Comparison of ENCODE assay signal across 9 cellular contexts in genomic region chr19:10602330-10603083, GRCh38. TPM values are rescaled to one million over a fixed set of nuclear protein-coding genes. Genes with fewer than 3 reads are reported as not detected.
A peak's percentile ranks its signal among the peaks of the same experiment; 100 is the strongest.
DNase-seq lines count a peak whose midpoint lies in the region; ATAC-seq, FAIRE-seq and TF ChIP-seq lines count a peak whose summit lies in the region.
"Had no signal": no experiment of that assay in that cellular context is flagged by ENCODE, and none has a peak within 500 bp of the region (broad histone marks: within the 10 kb centered on the region; RNA-seq: fewer than 3 reads in every experiment).

No MANE protein-coding gene starts in this region.

- WGBS in IMR-90 (ENCODE audit: extremely low coverage in 2 of 2, insufficient read length in 1 of 2), 2 experiments = 0% methylated on average over 21 of the region's 76 CpGs; no CpG with 5 or more reads in 1 of the 2 experiments

- peak overlapping the region; percentile 55 for H2AK5ac ChIP-seq in IMR-90 (ENCODE audit: low read depth, low read length)

- H3K4me3 Mint-ChIP-seq in CD4-positive, alpha-beta T cell = peak overlapping the region; percentile 100

- in situ Hi-C loops in IMR-90 (cut with MboI; ENCODE audit: low sequenced_read_pairs) = no loop called here

- H2BK15ac ChIP-seq in IMR-90 (ENCODE audit: low read depth, low read length) = 0 out of 3 replicates have a peak overlapping the region, but pooled peaks have one; percentile 23

- H2AFZ ChIP-seq in IMR-90 (replicated peaks; ENCODE audit: low read length, poor library complexity) (peak overlapping the region; percentile 99), neuron (ENCODE audit: low read depth, low read length) (peak overlapping the region; percentile 75)

- ATAC-seq in CD4-positive, alpha-beta T cell (ENCODE audit: poor library complexity) = peak; percentile 79
- peak; percentile 62 for ATAC-seq in GM19397 (IDR thresholded peaks at IDR 0.05; ENCODE audit: unreplicated experiment)
- peak; percentile 100 for ATAC-seq in IMR-90 (ENCODE audit: low read depth)

- DNase-seq in CD4-positive, alpha-beta T cell = peak; percentile 79 to 92 (median 88)
- peak; percentile 48 for DNase-seq in IMR-90
- peak; percentile 4 for DNase-seq in SHP77 treated with DMSO at 0.1 percent for 48 hours (lab: John Stamatoyannopoulos, UW)
- DNase-seq in activated gamma-delta T cell treated with anti-CD3 and anti-CD28 coated beads, Interleukin-2, amount 50 U/mL, for 16 hours (ENCODE audit: low read depth) = peak; percentile 82
- peak; percentile 97 to 99 for DNase-seq in frontal cortex (ENCODE audit: low spot score in 2 of 2)
- peak; percentile 63 for DNase-seq in stromal cell of bone marrow (ENCODE audit: low read depth)

- H3K4me1 ChIP-seq in IMR-90 (ENCODE audit: control insufficient read depth, insufficient read depth, low read length) = peaks cover 10% of the 10 kb centered on the region
- H3K4me1 ChIP-seq in neuron (ENCODE audit: insufficient read depth, low read length) = peaks cover 10% of the 10 kb centered on the region

- peak overlapping the region; percentile 97 for H3K23ac ChIP-seq in IMR-90 (ENCODE audit: low read depth, low read length)

- H3K27me3 Mint-ChIP-seq in CD4-positive, alpha-beta T cell = no peaks in the 10 kb centered on the region

- peak overlapping the region; percentile 20; the same call in 1 of the 2 replicates for H2BK20ac ChIP-seq in IMR-90 (ENCODE audit: low read depth, low read length)

- H3K36me3 ChIP-seq in IMR-90 (ENCODE audit: control insufficient read depth, insufficient read depth, low read length) = peaks cover 1% of the 10 kb centered on the region; the same call in 1 of the 2 replicates
- no peaks in the 10 kb centered on the region for H3K36me3 ChIP-seq in neuron (ENCODE audit: insufficient read depth, low read length)

- H3K9me3 ChIP-seq in CD4-positive, alpha-beta T cell (ENCODE audit: control insufficient read depth, low read length) = no peaks in the 10 kb centered on the region
- H3K9me3 ChIP-seq in IMR-90 (ENCODE audit: control insufficient read depth, insufficient read depth, low read length) = no peaks in the 10 kb centered on the region; the same call in 1 of the 2 replicates
- no peaks in the 10 kb centered on the region for H3K9me3 ChIP-seq in neuron (ENCODE audit: low read length)

- H2AK9ac ChIP-seq in IMR-90 (replicated peaks; ENCODE audit: low read depth, low read length, poor library complexity) = peak overlapping the region; percentile 98

- peak overlapping the region; percentile 95 for H3K27ac Mint-ChIP-seq in CD4-positive, alpha-beta T cell

- peak overlapping the region; percentile 72 to 94 for H4K8ac ChIP-seq in IMR-90 (ENCODE audit: low read depth in 2 of 2, low read length in 2 of 2)

- TF ChIP-seq RAD21 in IMR-90 (IDR thresholded peaks at IDR 0.05; ENCODE audit: low read length) = no peak

- peaks cover 13% of the 10 kb centered on the region for H3K36me3 Mint-ChIP-seq in CD4-positive, alpha-beta T cell (ENCODE audit: low read depth)

- peak overlapping the region; percentile 100 for H3K27ac ChIP-seq in CD4-positive, alpha-beta T cell (ENCODE audit: low read depth, low read length)
- peak overlapping the region; percentile 82 for H3K27ac ChIP-seq in IMR-90 (ENCODE audit: insufficient read depth, low read length)

- peaks cover 12 to 44% of the 10 kb centered on the region in 2 experiments; a peak in 3 of 4 replicates for H3K79me1 ChIP-seq in IMR-90 (ENCODE audit: low read depth in 1 of 2, low read length in 2 of 2)

- peaks cover 35% of the 10 kb centered on the region for H3K4me1 Mint-ChIP-seq in CD4-positive, alpha-beta T cell (ENCODE audit: low read depth)

- H4K20me1 ChIP-seq in IMR-90 (ENCODE audit: insufficient read depth, low read length) = peaks cover 10% of the 10 kb centered on the region

- CTCF ChIA-PET in CD4-positive, alpha-beta T cell (lab: Charles Lee) = interaction anchor here (0.6 to 5.4 kb wide), 3 partner anchors 21 to 42 kb away, joined by 3 to 27 read pairs (median 24); no protein-coding TSS in a partner anchor
- CTCF ChIA-PET in IMR-90 (lab: Yijun Ruan, JAX) = no interaction called here

- peak overlapping the region; percentile 78 for H3K4me2 ChIP-seq in IMR-90 (ENCODE audit: low read depth, low read length)

- peak overlapping the region; percentile 87 for H2BK5ac ChIP-seq in IMR-90 (ENCODE audit: low read depth, low read length, poor library complexity, severe bottlenecking)

- peak overlapping the region; percentile 84 for H3K9ac ChIP-seq in IMR-90 (ENCODE audit: low read depth, low read length)

- H3K4me3 ChIP-seq in IMR-90 (ENCODE audit: insufficient read depth, low read depth, low read length) (peak overlapping the region; percentile 90), neuron (ENCODE audit: low read length) (peak overlapping the region; percentile 93)

- peak overlapping the region; percentile 77 for H3K56ac ChIP-seq in IMR-90 (ENCODE audit: extremely low read depth, insufficient read depth, low read length)

- no peak for TF ChIP-seq CTCF in CD4-positive, alpha-beta T cell (IDR thresholded peaks at IDR 0.05)
- no peak for TF ChIP-seq CTCF in IMR-90 (conservative IDR thresholded peaks at IDR 0.05; ENCODE audit: low read depth, low read length)

- H3K9me3 Mint-ChIP-seq in CD4-positive, alpha-beta T cell = no peaks in the 10 kb centered on the region

- H3K18ac ChIP-seq in IMR-90 (ENCODE audit: low read depth, low read length) = peak overlapping the region; percentile 92

- no peaks in the 10 kb centered on the region for H3K27me3 ChIP-seq in CD4-positive, alpha-beta T cell (ENCODE audit: control insufficient read depth, insufficient read depth, low read length)
- H3K27me3 ChIP-seq in IMR-90 (ENCODE audit: control insufficient read depth, insufficient read depth, low read length) (peaks cover 6% of the 10 kb centered on the region; the same call in 1 of the 2 replicates), neuron (ENCODE audit: insufficient read depth, low read length) (no peaks in the 10 kb centered on the region)

- H3K9me1 ChIP-seq in IMR-90 (ENCODE audit: insufficient read depth, low read length) = peaks cover 15% of the 10 kb centered on the region

- peak overlapping the region; percentile 88 for H4K5ac ChIP-seq in IMR-90 (ENCODE audit: low read depth, low read length)

- dilution Hi-C loops in IMR-90 (cut with HindIII; ENCODE audit: low sequenced_read_pairs, unreplicated experiment) = no loop called here

- POLR2A ChIA-PET in CD4-positive, alpha-beta T cell (lab: Charles Lee) = interaction anchor here (0.7 to 5.0 kb wide), 22 partner anchors 8 to 234 kb away, joined by 3 to 82 read pairs (median 6); partner anchors contain the start of genes CDKN2D, DNM2, ILF3 and KRI1
- POLR2A ChIA-PET in IMR-90 (lab: Charles Lee; ENCODE audit: unreplicated experiment) = interaction anchor here (0.5 to 1.0 kb wide), 2 partner anchors 9 to 16 kb away, joined by 3 to 4 read pairs; no protein-coding TSS in a partner anchor

- no peak for FAIRE-seq in frontal cortex (lab: Jason Lieb, UNC)

- H4K91ac ChIP-seq in IMR-90 (ENCODE audit: insufficient read depth, low read depth, low read length) = peak overlapping the region; percentile 96

- peak overlapping the region; percentile 79 for H2BK120ac ChIP-seq in IMR-90 (ENCODE audit: low read depth, low read length)

- H3K14ac ChIP-seq in IMR-90 (replicated peaks; ENCODE audit: low read depth, low read length) = peak overlapping the region; percentile 99

- peak overlapping the region; percentile 99 for H3K4ac ChIP-seq in IMR-90 (ENCODE audit: low read depth, low read length)

- intact Hi-C loops in CD4-positive, alpha-beta T cell (cut with DNase I, micrococcal nuclease) = loop anchor here (1.0 to 5.0 kb wide), 3 partner anchors 21 to 50 kb away; partner anchors contain the start of gene ILF3 (in 1 of the 2)
- intact Hi-C loops in IMR-90 (cut with micrococcal nuclease) = no loop called here

- no TSS peak for BruUV-seq in IMR-90 (replicated peaks; lab: Mats Ljungman, UMichigan)

- TF ChIP-seq POLR2A in IMR-90 (IDR thresholded peaks at IDR 0.05; ENCODE audit: low read depth, low read length) = no peak; the same call in 1 of the 2 replicates

TF ChIP-seq in IMR-90, 13 proteins besides CTCF, POLR2A, EP300 and RAD21 (continues in another document):
- TF ChIP-seq SMC3 (IDR thresholded peaks at IDR 0.05; ENCODE audit: low read depth, low read length) (no peak), CHD1 (IDR thresholded peaks at IDR 0.05; ENCODE audit: low read depth, low read length) (0 out of 2 replicates have a peak, but pooled peaks have one; percentile 42)

RNA-seq across cellular contexts. Expression of gene AP1M2, which starts 15.4 kb away (rescaled TPM):
- total RNA-seq in CD4-positive, alpha-beta T cell = under 1 TPM in 1 of 2 experiments, not detected in 1; 0.77 TPM
- not detected in 2 replicates for total RNA-seq in IMR-90 (2012; rRNA removed)
- polyA plus RNA-seq in IMR-90 (2012; rRNA removed) = 0.17 and 0.37 TPM in 2 replicates
- 0.22 and 0.26 TPM in 2 replicates for polyA plus RNA-seq in IMR-90 (2012; cell fraction: cytosol; rRNA removed)
- 0.25 TPM in 1 of 2 replicates, not detected in the other for polyA plus RNA-seq in IMR-90 (2012; cell fraction: nucleus; rRNA removed; ENCODE audit: low replicate concordance)
- 0.41 TPM for total RNA-seq in frontal cortex
- total RNA-seq: activated CD8-positive, alpha-beta memory T cell treated with anti-CD3 and anti-CD28 coated beads for 36 hours had no signal

RNA-seq across cellular contexts. Expression of gene SLC44A2, which starts 22.8 kb away (rescaled TPM):
- 100 to 1,000 TPM; 151 to 168 TPM for total RNA-seq in CD4-positive, alpha-beta T cell
- total RNA-seq in IMR-90 (2012; rRNA removed) = 25.8 and 28.5 TPM in 2 replicates
- polyA plus RNA-seq in IMR-90 (2012; rRNA removed) = 62.1 and 62.9 TPM in 2 replicates
- 44.2 and 47.4 TPM in 2 replicates for polyA plus RNA-seq in IMR-90 (2012; cell fraction: cytosol; rRNA removed)
- polyA plus RNA-seq in IMR-90 (2012; cell fraction: nucleus; rRNA removed; ENCODE audit: low replicate concordance) = 90.2 and 94.3 TPM in 2 replicates
- total RNA-seq in frontal cortex = 18.8 TPM

RNA-seq across cellular contexts. Expression of gene CDKN2D, which starts 33.7 kb away (rescaled TPM):
- total RNA-seq in CD4-positive, alpha-beta T cell = 10 to 100 TPM; 83.3 to 84.0 TPM
- 3.6 and 3.9 TPM in 2 replicates for total RNA-seq in IMR-90 (2012; rRNA removed)
- 8.5 and 9.3 TPM in 2 replicates for polyA plus RNA-seq in IMR-90 (2012; rRNA removed)
- 3.6 and 11.0 TPM in 2 replicates for polyA plus RNA-seq in IMR-90 (2012; cell fraction: cytosol; rRNA removed)
- polyA plus RNA-seq in IMR-90 (2012; cell fraction: nucleus; rRNA removed; ENCODE audit: low replicate concordance) = 3.6 and 5.5 TPM in 2 replicates
- total RNA-seq in frontal cortex = 73.0 TPM

RNA-seq across cellular contexts. Expression of gene KRI1, which starts 36.7 kb away (rescaled TPM):
- total RNA-seq in CD4-positive, alpha-beta T cell = 10 to 100 TPM; 36.8 to 39.6 TPM
- total RNA-seq in IMR-90 (2012; rRNA removed) (5.7 and 7.8 TPM in 2 replicates), frontal cortex (2.0 TPM)
- 12.9 and 13.3 TPM in 2 replicates for polyA plus RNA-seq in IMR-90 (2012; rRNA removed)
- 7.1 and 11.1 TPM in 2 replicates for polyA plus RNA-seq in IMR-90 (2012; cell fraction: cytosol; rRNA removed)
- 50.6 and 58.6 TPM in 2 replicates for polyA plus RNA-seq in IMR-90 (2012; cell fraction: nucleus; rRNA removed; ENCODE audit: low replicate concordance)

RNA-seq across cellular contexts. Expression of gene ILF3, which starts 51.6 kb away (rescaled TPM):
- total RNA-seq in CD4-positive, alpha-beta T cell = 100 to 1,000 TPM; 464 to 491 TPM
- total RNA-seq in IMR-90 (2012; rRNA removed) (95.3 and 120 TPM in 2 replicates), frontal cortex (132 TPM)
- 155 and 166 TPM in 2 replicates for polyA plus RNA-seq in IMR-90 (2012; rRNA removed)
- polyA plus RNA-seq in IMR-90 (2012; cell fraction: cytosol; rRNA removed) = 86.0 and 97.7 TPM in 2 replicates
- 521 and 599 TPM in 2 replicates for polyA plus RNA-seq in IMR-90 (2012; cell fraction: nucleus; rRNA removed; ENCODE audit: low replicate concordance)

Comparison
In these comparisons a context has a peak if more than half of its experiments do, and no peak if none do; other contexts are left out.
1. Peak in every context shown above with its lines: DNase-seq, ATAC-seq, H3K4me3 ChIP-seq and H3K27ac ChIP-seq.
2. DNase-seq: peak in every context shown above with its lines; median percentile 98 in frontal cortex; 88 in CD4-positive, alpha-beta T cell; 82 in activated gamma-delta T cell treated with anti-CD3 and anti-CD28 coated beads, Interleukin-2, amount 50 U/mL, for 16 hours; 63 in stromal cell of bone marrow; 48 in IMR-90; 4 in SHP77 treated with DMSO at 0.1 percent for 48 hours.
3. RNA of gene CDKN2D, which starts 33.7 kb away (total RNA-seq): 83.3 to 84.0 TPM in CD4-positive, alpha-beta T cell and 73.0 TPM in frontal cortex (single experiment); 3.6 to 3.9 TPM in IMR-90; every median in the first group is over 10 times any median in the second.